In genomic region chr6:57123111-57123510, GRCh38 we compare ENCODE assay signal across 21 cellular contexts.
"Had no signal": no experiment of that assay in that cellular context is flagged by ENCODE, and none has a peak within 500 bp of the region (broad histone marks: within the 10 kb centered on the region; RNA-seq: fewer than 3 reads in every experiment).

No MANE protein-coding gene starts in this region.

- H3K36me3 ChIP-seq: gastrocnemius medialis, sigmoid colon, uterus had no signal

- ATAC-seq: activated T-cell treated with anti-CD3 and anti-CD28 coated beads, Interleukin-2, amount 50 U/mL, for 4 hours; body of pancreas; esophagus mucosa; gastrocnemius medialis; left lung; naive thymus-derived CD4-positive, alpha-beta T cell had no signal

- H3K27ac Mint-ChIP-seq: naive thymus-derived CD4-positive, alpha-beta T cell had no signal

- H3K4me3 ChIP-seq: body of pancreas, gastrocnemius medialis, left lung, sigmoid colon, smooth muscle cell, testis, uterus had no signal

- H3K4me3 Mint-ChIP-seq: activated T-cell treated with anti-CD3 and anti-CD28 coated beads, Interleukin-2, amount 50 U/mL, for 4 hours; naive thymus-derived CD4-positive, alpha-beta T cell had no signal

- H3K9me3 Mint-ChIP-seq: activated T-cell treated with anti-CD3 and anti-CD28 coated beads, Interleukin-2, amount 50 U/mL, for 4 hours had no signal

- DNase-seq: activated CD4-positive, alpha-beta T cell treated with anti-CD3 and anti-CD28 coated beads for 1 hour; activated CD8-positive, alpha-beta memory T cell treated with anti-CD3 and anti-CD28 coated beads, Interleukin-2, amount 50 U/mL, for 48 hours; activated naive CD4-positive, alpha-beta T cell treated with Interleukin-2 at 50 U/mL for 16 hours; activated T-cell treated with anti-CD3 and anti-CD28 coated beads, Interleukin-2, amount 50 U/mL, for 4 hours; anterior cingulate cortex; body of pancreas; caudate nucleus; effector memory CD4-positive, alpha-beta T cell; gastrocnemius medialis; hippocampal formation; kidney glomerular epithelial cell; left lung; naive thymus-derived CD4-positive, alpha-beta T cell; sigmoid colon; stimulated activated CD4-positive, alpha-beta T cell treated with anti-CD3 and anti-CD28 coated beads, Interleukin-2, amount 100 ng/mL, for 48 hours; stimulated activated naive CD4-positive, alpha-beta T cell; T-helper 9 cell; testis; uterus had no signal

- H3K27me3 ChIP-seq: body of pancreas, gastrocnemius medialis, left lung, sigmoid colon, testis, uterus had no signal

- H3K27me3 Mint-ChIP-seq: naive thymus-derived CD4-positive, alpha-beta T cell had no signal

- H3K9me3 ChIP-seq: body of pancreas, gastrocnemius medialis, left lung, sigmoid colon, testis, uterus had no signal
